ENCODE assay signal across 8 cellular contexts in the genomic region with DNA sequence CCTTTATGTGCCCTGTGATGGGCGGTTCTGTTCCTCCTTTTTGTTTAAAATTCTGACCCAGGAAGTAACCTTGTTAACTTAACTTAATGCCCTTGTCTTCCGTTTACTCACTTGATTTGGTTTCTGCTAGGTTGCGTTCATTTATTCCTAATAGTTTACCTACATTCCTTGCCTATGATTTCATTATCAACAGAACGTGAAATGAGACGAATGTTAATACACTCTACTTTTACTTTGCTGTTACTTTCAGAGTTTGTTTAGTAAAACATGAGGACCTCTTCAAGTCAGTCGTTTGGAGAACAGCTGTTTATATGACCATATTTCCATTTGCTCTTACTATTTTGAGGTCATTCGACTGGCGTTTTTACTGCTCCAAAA. TPM values are rescaled to one million over a fixed set of nuclear protein-coding genes. Genes with fewer than 3 reads are reported as not detected.
DNase-seq lines count a peak whose midpoint lies in the region; ATAC-seq, FAIRE-seq and TF ChIP-seq lines count a peak whose summit lies in the region.

No MANE protein-coding gene starts in this region.

- ATAC-seq in left ventricle myocardium superior = no peak
- no peak for ATAC-seq in upper lobe of right lung
- no peak for ATAC-seq in HG03135 (IDR thresholded peaks at IDR 0.05; ENCODE audit: unreplicated experiment)
- ATAC-seq in GM19467 (IDR thresholded peaks at IDR 0.05; ENCODE audit: unreplicated experiment) = no peak

- WGBS in lower leg skin, 2 donors = 1% methylated on average over 8 of the region's 8 CpGs

- H3K27ac Mint-ChIP-seq in astrocyte (ENCODE audit: unreplicated experiment) = peak overlapping the region; percentile 82

- H2AFZ ChIP-seq in astrocyte (ENCODE audit: low read depth, low read length) = peak overlapping the region; percentile 93

- H3K4me3 ChIP-seq in cardiac muscle cell (peak overlapping the region; percentile 80), astrocyte (ENCODE audit: insufficient read depth, low read depth, low read length) (peak overlapping the region; percentile 95), lower leg skin (ENCODE audit: low read depth, poor library complexity, severe bottlenecking) (peak overlapping the region; percentile 90), upper lobe of right lung (peak overlapping the region; percentile 77)

- H3K4me1 ChIP-seq in cardiac muscle cell (ENCODE audit: low read depth) (peaks cover 5% of the 10 kb centered on the region), astrocyte (ENCODE audit: insufficient read depth, low read length) (peaks cover 14% of the 10 kb centered on the region), upper lobe of right lung (peaks cover 16% of the 10 kb centered on the region)

- H3K4me3 Mint-ChIP-seq in astrocyte (ENCODE audit: unreplicated experiment) = peak overlapping the region; percentile 95

- H3K79me2 ChIP-seq in astrocyte (ENCODE audit: insufficient read depth, low read length) = peaks cover 55% of the 10 kb centered on the region

- TF ChIP-seq POLR2A in lower leg skin (IDR thresholded peaks at IDR 0.05) = no peak

- H3K4me2 ChIP-seq in astrocyte (ENCODE audit: low read length) = peak overlapping the region; percentile 99

- no peaks in the 10 kb centered on the region for H3K27me3 ChIP-seq in cardiac muscle cell
- no peaks in the 10 kb centered on the region for H3K27me3 ChIP-seq in astrocyte (ENCODE audit: insufficient read depth, low read length)
- H3K27me3 ChIP-seq in upper lobe of right lung = no peaks in the 10 kb centered on the region

- H4K20me1 ChIP-seq in astrocyte (ENCODE audit: insufficient read depth, low read length) = peaks cover 35% of the 10 kb centered on the region

- H3K9me3 Mint-ChIP-seq in astrocyte (ENCODE audit: unreplicated experiment) = no peaks in the 10 kb centered on the region

- peaks cover under 1% of the 10 kb centered on the region for H3K36me3 Mint-ChIP-seq in astrocyte (ENCODE audit: low read depth, unreplicated experiment)

- TF ChIP-seq CTCF in cardiac muscle cell (IDR thresholded peaks at IDR 0.05; ENCODE audit: low read depth, low read length) (no peak), astrocyte (IDR thresholded peaks at IDR 0.05; ENCODE audit: insufficient read depth, low read depth, low read length) (no peak), lower leg skin (IDR thresholded peaks at IDR 0.05) (no peak), upper lobe of right lung (IDR thresholded peaks at IDR 0.05) (no peak)

- intact Hi-C loops in left ventricle myocardium superior (cut with micrococcal nuclease) = no loop called here
- intact Hi-C loops in lower leg skin (cut with DNase I; ENCODE audit: low total_unique reads) = no loop called here
- intact Hi-C loops in upper lobe of right lung (cut with DNase I) = no loop called here

- peak; percentile 45 for FAIRE-seq in astrocyte (lab: Jason Lieb, UNC)

- no peaks in the 10 kb centered on the region for H3K27me3 Mint-ChIP-seq in astrocyte (ENCODE audit: low read depth, unreplicated experiment)

- no peaks in the 10 kb centered on the region for H3K9me3 ChIP-seq in cardiac muscle cell (ENCODE audit: low read depth)
- H3K9me3 ChIP-seq in astrocyte (ENCODE audit: insufficient read depth, low read depth, low read length) = no peaks in the 10 kb centered on the region
- no peaks in the 10 kb centered on the region for H3K9me3 ChIP-seq in upper lobe of right lung

- DNase-seq in cardiac muscle cell (ENCODE audit: low read depth in 1 of 2, low spot score in 1 of 2) (no peak), left ventricle myocardium superior (no peak), astrocyte (ENCODE audit: low read depth) (peak; percentile 24), lower leg skin (ENCODE audit: low spot score in 2 of 2) (no peak), upper lobe of right lung (no peak), SK-N-DZ (ENCODE audit: low spot score) (no peak)

- peak overlapping the region; percentile 94 for H3K9ac ChIP-seq in astrocyte (ENCODE audit: low read length)

- peaks cover 15% of the 10 kb centered on the region for H3K4me1 Mint-ChIP-seq in astrocyte (ENCODE audit: low read depth, unreplicated experiment)

- H3K27ac ChIP-seq in cardiac muscle cell = peak overlapping the region; percentile 81
- peak overlapping the region; percentile 90 for H3K27ac ChIP-seq in astrocyte (ENCODE audit: low read depth, low read length)
- H3K27ac ChIP-seq in upper lobe of right lung = peak overlapping the region; percentile 85

- H3K36me3 ChIP-seq in cardiac muscle cell = no peaks in the 10 kb centered on the region
- H3K36me3 ChIP-seq in astrocyte (ENCODE audit: insufficient read depth, low read length) = peaks cover 3% of the 10 kb centered on the region
- H3K36me3 ChIP-seq in upper lobe of right lung = peaks cover 7% of the 10 kb centered on the region

RNA-seq across cellular contexts. Expression of a gene that starts 0.7 kb away (rescaled TPM):
- total RNA-seq in cardiac muscle cell (14.4 and 26.3 TPM in 2 replicates), left ventricle myocardium superior (26.7 TPM), astrocyte (12.6 and 13.9 TPM in 2 replicates), lower leg skin (10 to 100 TPM; 12.6 to 17.5 (median 14.8) TPM), upper lobe of right lung (24.6 TPM)
- 8.4 and 18.1 TPM in 2 replicates for polyA plus RNA-seq in cardiac muscle cell
- 33.2 and 34.3 TPM in 2 replicates for polyA plus RNA-seq in SK-N-DZ (2014; cell fraction: cytosol; rRNA removed)
- 26.7 and 34.7 TPM in 2 replicates for polyA plus RNA-seq in SK-N-DZ (2014; cell fraction: nucleus; rRNA removed)

RNA-seq across cellular contexts. Expression of a gene that starts 44.0 kb away (rescaled TPM):
- total RNA-seq in cardiac muscle cell (14.0 and 20.9 TPM in 2 replicates), left ventricle myocardium superior (17.3 TPM), astrocyte (41.2 and 43.9 TPM in 2 replicates), lower leg skin (10 to 100 TPM; 24.1 to 32.2 (median 26.1) TPM), upper lobe of right lung (41.5 TPM)
- polyA plus RNA-seq in cardiac muscle cell = 30.0 and 37.3 TPM in 2 replicates
- 23.4 and 31.9 TPM in 2 replicates for polyA plus RNA-seq in SK-N-DZ (2014; cell fraction: cytosol; rRNA removed)
- 23.3 and 28.1 TPM in 2 replicates for polyA plus RNA-seq in SK-N-DZ (2014; cell fraction: nucleus; rRNA removed)
